In the genomic region with DNA sequence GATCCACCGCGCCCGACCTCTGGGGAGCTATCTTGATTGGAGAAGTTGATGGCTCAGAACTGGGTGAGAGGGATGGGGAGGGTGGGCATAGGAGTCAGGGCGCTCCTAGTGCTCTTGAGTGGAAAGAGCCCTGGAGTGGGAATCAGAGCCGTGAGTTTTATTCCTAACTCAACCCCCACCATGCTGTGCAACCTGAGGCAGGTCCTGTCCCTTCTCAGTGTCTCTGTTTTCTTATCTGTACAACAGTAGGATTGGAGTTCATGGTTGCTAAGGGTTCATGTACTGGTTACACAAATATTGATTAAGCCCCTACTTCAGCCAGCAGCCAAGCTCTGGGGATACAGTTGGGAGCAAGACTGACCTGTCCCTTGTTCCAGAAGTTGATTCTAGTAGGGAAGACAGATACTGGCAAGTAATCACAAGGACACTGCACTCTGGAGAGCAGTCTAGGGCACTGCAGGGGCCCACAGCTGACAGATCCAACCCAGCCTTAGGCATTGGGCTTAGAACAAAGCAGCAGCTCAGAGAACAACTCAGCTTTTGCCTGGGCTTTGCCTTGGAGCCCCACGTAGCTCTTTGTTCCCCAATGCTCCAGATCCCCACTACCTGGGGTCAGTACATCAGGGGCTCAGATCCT, we compare ENCODE assay signal across 21 cellular contexts.
"Had no signal": no experiment of that assay in that cellular context is flagged by ENCODE, and none has a peak within 500 bp of the region (broad histone marks: within the 10 kb centered on the region; RNA-seq: fewer than 3 reads in every experiment).

No MANE protein-coding gene starts in this region.

- DNase-seq: activated CD4-positive, alpha-beta T cell treated with anti-CD3 and anti-CD28 coated beads, Interleukin-2, amount 50 U/mL, for 48 hours; activated gamma-delta T cell treated with Interleukin-2 at 50 U/mL for 16 hours; activated T-cell treated with anti-CD3 and anti-CD28 coated beads for 4 hours; amniotic stem cell; dermis blood vessel endothelial cell; effector memory CD4-positive, alpha-beta T cell; esophagus squamous epithelium; hypothalamus; islet precursor cell; occipital lobe; stimulated activated naive CD8-positive, alpha-beta T cell treated with anti-CD3 and anti-CD28 coated beads, Interleukin-15, amount 100 ng/mL, for 72 hours; T1000; upper lobe of left lung had no signal

- H3K9me3 Mint-ChIP-seq: activated naive CD4-positive, alpha-beta T cell treated with anti-CD3 and anti-CD28 coated beads, Interleukin-2, amount 50 U/mL, for 72 hours; activated T-helper 1 cell treated with anti-CD3 and anti-CD28 coated beads, Interleukin-12 subunit alpha, Interleukin-12 subunit beta, Interleukin-2, Interleukin-4 antibody, amounts not matched to agents 30 ng/mL and 10 ng/mL and 1 ng/mL, durations not matched to agents 14 hours and 24 hours and 36 hours; mesothelial cell of epicardium; natural killer cell treated with Interleukin-12 subunit alpha and Interleukin-12 subunit beta and Interleukin-15 and Interleukin-18, amount 100 ng/mL, for 72 hours; stimulated activated naive CD8-positive, alpha-beta T cell treated with anti-CD3 and anti-CD28 coated beads, Interleukin-15, amount 100 ng/mL, for 72 hours had no signal

- H3K4me3 Mint-ChIP-seq: activated T-helper 1 cell treated with anti-CD3 and anti-CD28 coated beads, Interleukin-12 subunit alpha, Interleukin-12 subunit beta, Interleukin-2, Interleukin-4 antibody, amounts not matched to agents 30 ng/mL and 10 ng/mL and 1 ng/mL, durations not matched to agents 14 hours and 24 hours and 36 hours; mesothelial cell of epicardium; natural killer cell treated with Interleukin-12 subunit alpha and Interleukin-12 subunit beta and Interleukin-15 and Interleukin-18, amount 100 ng/mL, for 72 hours; stimulated activated naive CD8-positive, alpha-beta T cell treated with anti-CD3 and anti-CD28 coated beads, Interleukin-15, amount 100 ng/mL, for 72 hours had no signal

- ATAC-seq: activated naive CD4-positive, alpha-beta T cell treated with anti-CD3 and anti-CD28 coated beads, Interleukin-2, amount 50 U/mL, for 72 hours; natural killer cell treated with Interleukin-12 subunit alpha and Interleukin-12 subunit beta and Interleukin-15 and Interleukin-18, amount 100 ng/mL, for 72 hours; stimulated activated naive CD8-positive, alpha-beta T cell treated with anti-CD3 and anti-CD28 coated beads, Interleukin-15, amount 100 ng/mL, for 72 hours had no signal

- H3K36me3 ChIP-seq: esophagus squamous epithelium, prostate gland, right atrium auricular region, suprapubic skin, upper lobe of left lung had no signal

- H3K27me3 ChIP-seq: right atrium auricular region, suprapubic skin, upper lobe of left lung had no signal

- H3K4me1 ChIP-seq: esophagus squamous epithelium, prostate gland, right atrium auricular region, suprapubic skin, upper lobe of left lung had no signal

- H3K36me3 Mint-ChIP-seq: activated naive CD4-positive, alpha-beta T cell treated with anti-CD3 and anti-CD28 coated beads, Interleukin-2, amount 50 U/mL, for 72 hours; mesothelial cell of epicardium; natural killer cell treated with Interleukin-12 subunit alpha and Interleukin-12 subunit beta and Interleukin-15 and Interleukin-18, amount 100 ng/mL, for 72 hours had no signal

- H3K4me3 ChIP-seq: esophagus squamous epithelium, lung, prostate gland, right atrium auricular region, suprapubic skin, upper lobe of left lung had no signal

- H3K27ac ChIP-seq: esophagus squamous epithelium, prostate gland, right atrium auricular region, suprapubic skin, upper lobe of left lung had no signal

- H3K9me3 ChIP-seq: esophagus squamous epithelium, prostate gland, right atrium auricular region, suprapubic skin, upper lobe of left lung had no signal

- H3K4me1 Mint-ChIP-seq: stimulated activated naive CD8-positive, alpha-beta T cell treated with anti-CD3 and anti-CD28 coated beads, Interleukin-15, amount 100 ng/mL, for 72 hours had no signal

- H3K27ac Mint-ChIP-seq: activated naive CD4-positive, alpha-beta T cell treated with anti-CD3 and anti-CD28 coated beads, Interleukin-2, amount 50 U/mL, for 72 hours; activated T-helper 1 cell treated with anti-CD3 and anti-CD28 coated beads, Interleukin-12 subunit alpha, Interleukin-12 subunit beta, Interleukin-2, Interleukin-4 antibody, amounts not matched to agents 30 ng/mL and 10 ng/mL and 1 ng/mL, durations not matched to agents 14 hours and 24 hours and 36 hours; mesothelial cell of epicardium; natural killer cell treated with Interleukin-12 subunit alpha and Interleukin-12 subunit beta and Interleukin-15 and Interleukin-18, amount 100 ng/mL, for 72 hours; stimulated activated naive CD8-positive, alpha-beta T cell treated with anti-CD3 and anti-CD28 coated beads, Interleukin-15, amount 100 ng/mL, for 72 hours had no signal
